In the genomic region with DNA sequence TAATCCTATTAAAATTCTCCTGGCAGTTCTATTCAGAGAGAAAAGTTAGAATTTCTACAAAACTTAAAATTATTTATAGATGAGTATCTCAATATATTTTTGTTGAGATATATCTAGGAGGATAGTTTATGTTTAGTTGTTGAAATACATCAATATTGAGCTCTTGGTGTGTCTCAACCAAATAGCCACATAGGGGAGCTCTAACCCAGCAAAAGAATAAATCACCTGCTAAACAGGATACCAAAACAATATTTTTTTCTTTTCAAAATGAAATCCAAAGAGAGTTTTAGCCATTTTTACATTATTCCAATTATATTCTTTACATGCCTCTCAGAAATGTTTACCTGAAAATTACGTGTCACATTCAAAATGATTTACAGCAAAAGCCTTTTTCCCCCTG, we compare ENCODE assay signal across 8 cellular contexts.
DNase-seq lines count a peak whose midpoint lies in the region; ATAC-seq, FAIRE-seq and TF ChIP-seq lines count a peak whose summit lies in the region.

No MANE protein-coding gene starts in this region.

- H3K4me1 ChIP-seq in lower lobe of right lung = no peaks in the 10 kb centered on the region

- intact Hi-C loops in dorsolateral prefrontal cortex (cut with DNase I) (no loop called here), lower lobe of right lung (cut with DNase I) (no loop called here), lower leg skin (cut with DNase I; ENCODE audit: low total_unique reads) (no loop called here)

- no peaks in the 10 kb centered on the region for H3K9me3 Mint-ChIP-seq in activated T-cell treated with anti-CD3 and anti-CD28 coated beads, Interleukin-2, amount 50 U/mL, for 24 hours

- no peak overlapping the region for H3K27ac Mint-ChIP-seq in activated T-cell treated with anti-CD3 and anti-CD28 coated beads, Interleukin-2, amount 50 U/mL, for 24 hours

- H3K27me3 Mint-ChIP-seq in activated T-cell treated with anti-CD3 and anti-CD28 coated beads, Interleukin-2, amount 50 U/mL, for 24 hours = no peaks in the 10 kb centered on the region

- WGBS in lower leg skin, 2 donors = 20 to 24% methylated on average over 1 of the region's 1 CpG

- in situ Hi-C loops in ACHN (cut with HindIII; ENCODE audit: low pct_ligation_motif_present, low pct_unique_long_range_greater_than_20kb, low sequenced_read_pairs) = no loop called here

- H3K27me3 ChIP-seq in dorsolateral prefrontal cortex (no peaks in the 10 kb centered on the region), lower lobe of right lung (ENCODE audit: low read depth) (no peaks in the 10 kb centered on the region)

- H3K36me3 ChIP-seq in lower lobe of right lung = no peaks in the 10 kb centered on the region

- H3K4me3 ChIP-seq in dorsolateral prefrontal cortex (no peak overlapping the region), lower lobe of right lung (no peak overlapping the region), lower leg skin (ENCODE audit: low read depth, poor library complexity, severe bottlenecking) (no peak overlapping the region)

- DNase-seq in ACHN (peak; percentile 28), H54 (ENCODE audit: insufficient read length, low spot score) (no peak), NCI-H82 (lab: John Stamatoyannopoulos, UW) (peak; percentile 61), dorsolateral prefrontal cortex (no peak), lower lobe of right lung (no peak), lower leg skin (ENCODE audit: low spot score in 2 of 2) (no peak)
- DNase-seq in central memory CD4-positive, alpha-beta T cell = no peak
- no peak for DNase-seq in activated T-cell treated with anti-CD3 and anti-CD28 coated beads, Interleukin-2, amount 50 U/mL, for 24 hours

- no peak for ATAC-seq in lower lobe of right lung

- no peaks in the 10 kb centered on the region for H3K4me1 Mint-ChIP-seq in activated T-cell treated with anti-CD3 and anti-CD28 coated beads, Interleukin-2, amount 50 U/mL, for 24 hours (ENCODE audit: low read depth)

- no peaks in the 10 kb centered on the region for H3K36me3 Mint-ChIP-seq in activated T-cell treated with anti-CD3 and anti-CD28 coated beads, Interleukin-2, amount 50 U/mL, for 24 hours (ENCODE audit: low read depth)

- no peak overlapping the region for H3K4me3 Mint-ChIP-seq in activated T-cell treated with anti-CD3 and anti-CD28 coated beads, Interleukin-2, amount 50 U/mL, for 24 hours

- no peak overlapping the region for H3K27ac ChIP-seq in dorsolateral prefrontal cortex
- no peak overlapping the region for H3K27ac ChIP-seq in lower lobe of right lung

- no peak for TF ChIP-seq POLR2A in H54 (IDR thresholded peaks at IDR 0.05; ENCODE audit: low read depth, low read length)
- TF ChIP-seq POLR2A in lower leg skin (IDR thresholded peaks at IDR 0.05) = no peak

- peak; percentile 41 for FAIRE-seq in H54 (lab: Jason Lieb, UNC)

- no peaks in the 10 kb centered on the region for H3K9me3 ChIP-seq in lower lobe of right lung

- TF ChIP-seq CTCF in dorsolateral prefrontal cortex (IDR thresholded peaks at IDR 0.05 in 54 of 56, conservative IDR thresholded peaks at IDR 0.05 in 2 of 56; ENCODE audit: low read depth in 1 of 56, partially characterized antibody in 56 of 56) = peak in 50 of 56 donors; percentile 22 to 69 (median 40)
- no peak for TF ChIP-seq CTCF in lower lobe of right lung (IDR thresholded peaks at IDR 0.05)
- TF ChIP-seq CTCF in lower leg skin (IDR thresholded peaks at IDR 0.05) = no peak

Comparison
In these comparisons a context has a peak if more than half of its experiments do, and no peak if none do; other contexts are left out.
1. DNase-seq: peak in ACHN (single experiment) and NCI-H82 (single experiment); none in H54 (single experiment), dorsolateral prefrontal cortex (0 of 10), central memory CD4-positive, alpha-beta T cell (single experiment), lower lobe of right lung (single experiment), activated T-cell treated with anti-CD3 and anti-CD28 coated beads, Interleukin-2, amount 50 U/mL, for 24 hours (single experiment) and lower leg skin (0 of 2).
2. CTCF ChIP-seq: peak in dorsolateral prefrontal cortex (50 of 56); none in lower lobe of right lung (single experiment) and lower leg skin (0 of 3).